Comparison of ENCODE assay signal across 16 cellular contexts in the genomic region with DNA sequence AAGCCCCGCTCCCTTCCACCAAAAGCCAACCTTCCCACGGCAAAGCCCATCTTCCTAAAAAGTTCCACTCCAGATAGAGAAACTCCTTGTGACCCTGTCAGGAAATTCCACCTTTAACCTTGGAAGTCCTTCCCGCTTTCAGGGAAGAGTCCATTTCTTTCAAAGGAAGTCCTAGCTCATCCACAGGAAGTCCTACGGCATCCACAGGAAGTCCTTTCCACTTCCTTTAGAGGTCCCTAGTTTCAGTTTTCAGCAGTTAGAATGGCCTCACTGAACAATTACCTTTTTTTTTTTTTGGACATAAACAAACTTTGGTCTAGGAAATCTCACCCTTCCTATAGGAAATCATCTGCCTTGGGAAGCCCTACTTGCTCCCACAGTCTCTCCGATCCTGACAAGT. TPM values are rescaled to one million over a fixed set of nuclear protein-coding genes. Genes with fewer than 3 reads are reported as not detected.
"Had no signal": no experiment of that assay in that cellular context is flagged by ENCODE, and none has a peak within 500 bp of the region (broad histone marks: within the 10 kb centered on the region; RNA-seq: fewer than 3 reads in every experiment).

No MANE protein-coding gene starts in this region.

- H3K27ac ChIP-seq: body of pancreas, thoracic aorta, WERI-Rb-1 had no signal

- H3K4me3 ChIP-seq: body of pancreas, thoracic aorta had no signal

- H3K4me1 ChIP-seq: body of pancreas had no signal

- H3K9me3 ChIP-seq: body of pancreas, thoracic aorta had no signal

- FAIRE-seq: urothelium cell line had no signal

- H3K27me3 ChIP-seq: body of pancreas had no signal

- ATAC-seq: activated CD4-positive, alpha-beta T cell treated with anti-CD3 and anti-CD28 coated beads for 36 hours; body of pancreas; effector memory CD8-positive, alpha-beta T cell had no signal

- DNase-seq: activated CD4-positive, alpha-beta T cell treated with anti-CD3 and anti-CD28 coated beads for 36 hours; activated naive CD4-positive, alpha-beta T cell treated with Interleukin-2 at 50 U/mL for 16 hours; body of pancreas; central memory CD4-positive, alpha-beta T cell; cortex of kidney; effector memory CD8-positive, alpha-beta T cell; erythroblast; hypothalamus; stimulated activated CD4-positive, alpha-beta T cell treated with anti-CD3 and anti-CD28 coated beads, Interleukin-15, amount 100 ng/mL, for 24 hours; stimulated activated CD4-positive, alpha-beta T cell treated with anti-CD3 and anti-CD28 coated beads, Interleukin-4, amount 100 ng/mL, for 24 hours; T1000; WERI-Rb-1 had no signal

RNA-seq across cellular contexts. Expression of a gene that starts 34.1 kb away (rescaled TPM):
- total RNA-seq: activated CD4-positive, alpha-beta T cell treated with anti-CD3 and anti-CD28 coated beads for 36 hours; activated T-helper 1 cell treated with anti-CD3 and anti-CD28 coated beads, Interleukin-12 subunit alpha, Interleukin-12 subunit beta, Interleukin-2, Interleukin-4 antibody, amounts not matched to agents 30 ng/mL and 10 ng/mL and 1 ng/mL, durations not matched to agents 14 hours and 24 hours and 36 hours; osteocyte had no signal
